In genomic region chr2:128424806-128425205, GRCh38 we compare ENCODE assay signal across 17 cellular contexts.
DNase-seq lines count a peak whose midpoint lies in the region; ATAC-seq and TF ChIP-seq lines count a peak whose summit lies in the region.
"Had no signal": no experiment of that assay in that cellular context is flagged by ENCODE, and none has a peak within 500 bp of the region (broad histone marks: within the 10 kb centered on the region; RNA-seq: fewer than 3 reads in every experiment).

No MANE protein-coding gene starts in this region.

- H3K4me2 ChIP-seq in osteoblast (ENCODE audit: insufficient read depth, low read length): no peak overlapping the region

- DNase-seq in cardiac septum (ENCODE audit: low spot score) (peak; percentile 26), left ventricle myocardium superior (no peak), SJSA1 (ENCODE audit: low read depth in 1 of 2, low spot score in 2 of 2) (peak in 1 of 2 experiments; percentile 34), islet precursor cell (peak; percentile 35), testis (peak; percentile 10), osteoblast (ENCODE audit: insufficient read length, low spot score, missing footprints) (no peak), hippocampal formation (lab: John Stamatoyannopoulos, UW) (no peak)
- DNase-seq: ACHN; activated naive CD4-positive, alpha-beta T cell; CD8-positive, alpha-beta T cell; colonic mucosa; erythroblast; NCI-H2227 treated with DMSO at 0.1 percent for 48 hours; nephron progenitor cell; SHP77; T-helper 2 cell had no signal

- H4K20me1 ChIP-seq in osteoblast (ENCODE audit: insufficient read depth, low read length): no peaks in the 10 kb centered on the region

- intact Hi-C loops in cardiac septum (cut with DNase I): no loop called here
- intact Hi-C loops in left ventricle myocardium superior (cut with micrococcal nuclease): no loop called here
- intact Hi-C loops in testis (cut with DNase I; ENCODE audit: low total_unique reads): no loop called here

- H3K4me1 ChIP-seq in SJSA1 (replicated peaks): peaks cover 73% of the 10 kb centered on the region
- H3K4me1 ChIP-seq in testis: no peaks in the 10 kb centered on the region
- H3K4me1 ChIP-seq in osteoblast (ENCODE audit: insufficient read depth, low read length): peaks cover 13% of the 10 kb centered on the region
- H3K4me1 ChIP-seq: colonic mucosa had no signal

- no peak for ATAC-seq in left ventricle myocardium superior
- no peak for ATAC-seq in GM18861 (IDR thresholded peaks at IDR 0.05; ENCODE audit: unreplicated experiment)
- ATAC-seq: CD8-positive, alpha-beta T cell had no signal

- no peaks in the 10 kb centered on the region for H3K79me2 ChIP-seq in osteoblast (ENCODE audit: insufficient read depth, low read length)

- TF ChIP-seq CTCF in testis (IDR thresholded peaks at IDR 0.05) (no peak), osteoblast (IDR thresholded peaks at IDR 0.05; ENCODE audit: extremely low read depth, low read depth, low read length) (no peak)

- no peak overlapping the region for H3K4me3 ChIP-seq in SJSA1
- no peak overlapping the region for H3K4me3 ChIP-seq in testis
- H3K4me3 ChIP-seq in osteoblast (ENCODE audit: insufficient read depth, low read length): no peak overlapping the region
- H3K4me3 ChIP-seq: colonic mucosa had no signal

- H3K9me3 ChIP-seq in SJSA1 (replicated peaks) (no peaks in the 10 kb centered on the region), testis (no peaks in the 10 kb centered on the region), osteoblast (ENCODE audit: low read depth, low read length) (no peaks in the 10 kb centered on the region)
- H3K9me3 ChIP-seq: colonic mucosa had no signal

- WGBS in testis, 2 donors: 84 to 86% methylated on average over 7 of the region's 7 CpGs

- no peak for TF ChIP-seq POLR2A in testis (IDR thresholded peaks at IDR 0.05)

- peak overlapping the region; percentile 92 for H3K27ac ChIP-seq in SJSA1
- H3K27ac ChIP-seq in testis: no peak overlapping the region
- no peak overlapping the region for H3K27ac ChIP-seq in osteoblast (ENCODE audit: low read depth, low read length)
- H3K27ac ChIP-seq: colonic mucosa had no signal

- H3K27me3 ChIP-seq in SJSA1 (replicated peaks): no peaks in the 10 kb centered on the region
- H3K27me3 ChIP-seq in testis: no peaks in the 10 kb centered on the region
- H3K27me3 ChIP-seq in osteoblast (ENCODE audit: insufficient read depth, low read length): peaks cover 4% of the 10 kb centered on the region
- H3K27me3 ChIP-seq: colonic mucosa had no signal

- H3K36me3 ChIP-seq in SJSA1 (no peaks in the 10 kb centered on the region), testis (ENCODE audit: low read depth, missing control alignments) (no peaks in the 10 kb centered on the region), osteoblast (ENCODE audit: insufficient read depth, low read length) (no peaks in the 10 kb centered on the region)
- H3K36me3 ChIP-seq: colonic mucosa had no signal

- H2AFZ ChIP-seq in osteoblast (ENCODE audit: low read length): no peak overlapping the region

Comparison
In these comparisons a context has a peak if more than half of its experiments do, and no peak if none do; other contexts are left out.
1. DNase-seq: peak in cardiac septum (single experiment), islet precursor cell (single experiment) and testis (single experiment); none in left ventricle myocardium superior (single experiment), osteoblast (single experiment) and hippocampal formation (0 of 2).